In the genomic region with DNA sequence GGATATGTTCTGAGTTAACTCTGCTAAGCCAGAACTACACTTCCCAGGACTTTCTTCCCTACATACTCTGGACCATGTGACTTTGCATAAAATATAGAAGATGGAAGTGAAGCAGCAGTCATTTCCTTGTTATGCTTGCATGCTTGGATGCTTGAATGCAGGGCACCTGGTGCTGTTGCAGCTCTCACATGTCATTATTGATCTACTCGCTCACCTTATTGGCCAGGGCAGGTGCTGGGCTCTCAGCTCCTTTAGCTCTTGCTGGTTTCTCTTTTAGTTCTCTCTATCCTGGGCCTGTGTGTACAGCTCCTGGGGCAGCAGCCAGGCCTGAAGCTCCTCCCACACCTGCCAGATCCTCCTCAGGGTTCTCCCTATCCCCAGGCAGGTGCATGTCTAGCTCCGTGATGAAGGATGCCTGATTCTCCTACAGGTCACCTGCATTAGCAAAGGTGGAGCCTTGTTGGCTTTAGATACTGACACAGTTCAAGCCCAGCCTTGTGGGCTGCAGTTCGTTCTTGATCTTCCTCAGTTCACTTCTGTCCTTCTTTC, we compare ENCODE assay signal across 1 cellular context.
TF ChIP-seq lines count a peak whose summit lies in the region.

No MANE protein-coding gene starts in this region.

TF ChIP-seq in WTC11, 78 proteins besides CTCF, POLR2A, EP300 and RAD21 (continued from another document):
- TF ChIP-seq, protein P1, sequence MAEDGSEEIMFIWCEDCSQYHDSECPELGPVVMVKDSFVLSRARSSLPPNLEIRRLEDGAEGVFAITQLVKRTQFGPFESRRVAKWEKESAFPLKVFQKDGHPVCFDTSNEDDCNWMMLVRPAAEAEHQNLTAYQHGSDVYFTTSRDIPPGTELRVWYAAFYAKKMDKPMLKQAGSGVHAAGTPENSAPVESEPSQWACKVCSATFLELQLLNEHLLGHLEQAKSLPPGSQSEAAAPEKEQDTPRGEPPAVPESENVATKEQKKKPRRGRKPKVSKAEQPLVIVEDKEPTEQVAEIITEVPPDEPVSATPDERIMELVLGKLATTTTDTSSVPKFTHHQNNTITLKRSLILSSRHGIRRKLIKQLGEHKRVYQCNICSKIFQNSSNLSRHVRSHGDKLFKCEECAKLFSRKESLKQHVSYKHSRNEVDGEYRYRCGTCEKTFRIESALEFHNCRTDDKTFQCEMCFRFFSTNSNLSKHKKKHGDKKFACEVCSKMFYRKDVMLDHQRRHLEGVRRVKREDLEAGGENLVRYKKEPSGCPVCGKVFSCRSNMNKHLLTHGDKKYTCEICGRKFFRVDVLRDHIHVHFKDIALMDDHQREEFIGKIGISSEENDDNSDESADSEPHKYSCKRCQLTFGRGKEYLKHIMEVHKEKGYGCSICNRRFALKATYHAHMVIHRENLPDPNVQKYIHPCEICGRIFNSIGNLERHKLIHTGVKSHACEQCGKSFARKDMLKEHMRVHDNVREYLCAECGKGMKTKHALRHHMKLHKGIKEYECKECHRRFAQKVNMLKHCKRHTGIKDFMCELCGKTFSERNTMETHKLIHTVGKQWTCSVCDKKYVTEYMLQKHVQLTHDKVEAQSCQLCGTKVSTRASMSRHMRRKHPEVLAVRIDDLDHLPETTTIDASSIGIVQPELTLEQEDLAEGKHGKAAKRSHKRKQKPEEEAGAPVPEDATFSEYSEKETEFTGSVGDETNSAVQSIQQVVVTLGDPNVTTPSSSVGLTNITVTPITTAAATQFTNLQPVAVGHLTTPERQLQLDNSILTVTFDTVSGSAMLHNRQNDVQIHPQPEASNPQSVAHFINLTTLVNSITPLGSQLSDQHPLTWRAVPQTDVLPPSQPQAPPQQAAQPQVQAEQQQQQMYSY (CRISPR knock-in tag; IDR thresholded peaks at IDR 0.05) = no peak
- TF ChIP-seq, protein P2, sequence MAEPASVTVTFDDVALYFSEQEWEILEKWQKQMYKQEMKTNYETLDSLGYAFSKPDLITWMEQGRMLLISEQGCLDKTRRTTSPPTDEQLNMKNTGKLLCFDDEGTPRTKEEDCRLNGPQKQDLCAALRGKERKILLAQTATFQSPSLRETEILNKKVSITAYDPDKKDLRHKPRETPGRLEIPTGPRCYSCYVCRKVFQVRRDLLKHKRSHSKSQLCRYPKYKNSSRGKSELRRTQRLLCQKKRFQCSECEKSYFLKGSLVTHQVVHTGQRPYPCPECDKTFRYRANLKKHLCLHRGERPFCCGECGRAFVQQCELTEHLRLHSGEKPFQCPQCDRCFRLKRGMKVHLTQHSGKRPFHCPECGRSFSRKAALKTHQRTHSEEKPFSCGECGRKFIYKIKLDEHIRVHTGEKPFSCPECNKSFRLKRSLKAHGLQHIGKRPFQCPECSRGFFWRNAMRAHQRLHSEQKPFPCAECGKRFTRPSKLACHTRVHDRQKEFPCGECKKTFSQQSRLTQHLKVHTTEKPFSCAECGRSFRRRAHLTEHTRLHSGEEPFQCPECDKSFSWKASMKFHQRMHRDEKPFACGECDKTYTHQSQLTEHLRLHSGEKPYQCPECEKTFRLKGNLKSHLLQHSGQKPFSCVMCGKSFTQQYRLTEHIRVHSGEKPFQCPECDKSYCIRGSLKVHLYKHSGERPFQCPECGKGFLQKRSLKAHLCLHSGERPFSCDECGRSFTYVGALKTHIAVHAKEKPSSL (CRISPR knock-in tag; conservative IDR thresholded peaks at IDR 0.05) = no peak
- no peak for TF ChIP-seq ZNF219 (CRISPR knock-in tag; IDR thresholded peaks at IDR 0.05; ENCODE audit: borderline replicate concordance)
- no peak for TF ChIP-seq CBFB (CRISPR knock-in tag; IDR thresholded peaks at IDR 0.05; ENCODE audit: low read depth)
- TF ChIP-seq, protein P3, sequence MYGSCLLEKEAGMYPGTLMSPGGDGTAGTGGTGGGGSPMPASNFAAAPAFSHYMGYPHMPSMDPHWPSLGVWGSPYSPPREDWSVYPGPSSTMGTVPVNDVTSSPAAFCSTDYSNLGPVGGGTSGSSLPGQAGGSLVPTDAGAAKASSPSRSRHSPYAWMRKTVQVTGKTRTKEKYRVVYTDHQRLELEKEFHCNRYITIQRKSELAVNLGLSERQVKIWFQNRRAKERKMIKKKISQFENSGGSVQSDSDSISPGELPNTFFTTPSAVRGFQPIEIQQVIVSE (CRISPR knock-in tag; IDR thresholded peaks at IDR 0.05; ENCODE audit: borderline replicate concordance) = no peak
- no peak for TF ChIP-seq IRF2 (CRISPR knock-in tag; IDR thresholded peaks at IDR 0.05; ENCODE audit: borderline replicate concordance, low read depth)
TF ChIP-seq in WTC11: peak in this region for 0.
